1 cellular context compared by ENCODE assay signal in the genomic region with DNA sequence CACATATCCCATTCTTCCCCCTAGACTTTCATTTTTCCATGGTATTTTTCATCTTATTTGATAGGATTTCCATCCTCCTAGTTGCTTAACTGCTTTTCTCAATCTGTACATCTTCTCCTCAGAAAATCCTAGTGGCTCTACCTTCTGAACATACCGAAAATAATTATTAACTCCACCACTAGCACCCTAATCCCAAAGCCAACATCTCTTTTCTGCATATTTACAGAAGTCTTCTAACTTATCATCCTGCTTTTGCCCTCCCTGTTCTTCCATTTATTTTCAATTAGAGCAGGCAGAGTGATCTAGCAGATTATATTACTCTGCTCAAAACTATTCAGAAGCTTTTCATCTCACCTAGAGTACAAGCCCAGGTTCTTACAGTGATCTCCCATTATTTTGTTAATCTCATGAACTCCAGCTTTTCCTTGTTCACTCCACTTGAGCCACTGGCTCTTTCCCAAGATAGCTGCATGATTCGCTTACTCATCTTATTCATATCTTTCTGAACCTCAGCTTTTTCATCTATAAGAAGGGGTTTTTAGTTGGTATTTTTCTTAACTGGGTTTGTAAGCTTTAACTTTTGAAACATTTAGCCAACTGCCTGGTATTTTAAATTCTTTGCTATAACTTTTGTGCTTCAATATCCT.
TF ChIP-seq lines count a peak whose summit lies in the region.

No MANE protein-coding gene starts in this region.

TF ChIP-seq in HepG2, 621 proteins besides CTCF, POLR2A, EP300 and RAD21 (continued from another document and continues in another):
- TF ChIP-seq, protein P1, sequence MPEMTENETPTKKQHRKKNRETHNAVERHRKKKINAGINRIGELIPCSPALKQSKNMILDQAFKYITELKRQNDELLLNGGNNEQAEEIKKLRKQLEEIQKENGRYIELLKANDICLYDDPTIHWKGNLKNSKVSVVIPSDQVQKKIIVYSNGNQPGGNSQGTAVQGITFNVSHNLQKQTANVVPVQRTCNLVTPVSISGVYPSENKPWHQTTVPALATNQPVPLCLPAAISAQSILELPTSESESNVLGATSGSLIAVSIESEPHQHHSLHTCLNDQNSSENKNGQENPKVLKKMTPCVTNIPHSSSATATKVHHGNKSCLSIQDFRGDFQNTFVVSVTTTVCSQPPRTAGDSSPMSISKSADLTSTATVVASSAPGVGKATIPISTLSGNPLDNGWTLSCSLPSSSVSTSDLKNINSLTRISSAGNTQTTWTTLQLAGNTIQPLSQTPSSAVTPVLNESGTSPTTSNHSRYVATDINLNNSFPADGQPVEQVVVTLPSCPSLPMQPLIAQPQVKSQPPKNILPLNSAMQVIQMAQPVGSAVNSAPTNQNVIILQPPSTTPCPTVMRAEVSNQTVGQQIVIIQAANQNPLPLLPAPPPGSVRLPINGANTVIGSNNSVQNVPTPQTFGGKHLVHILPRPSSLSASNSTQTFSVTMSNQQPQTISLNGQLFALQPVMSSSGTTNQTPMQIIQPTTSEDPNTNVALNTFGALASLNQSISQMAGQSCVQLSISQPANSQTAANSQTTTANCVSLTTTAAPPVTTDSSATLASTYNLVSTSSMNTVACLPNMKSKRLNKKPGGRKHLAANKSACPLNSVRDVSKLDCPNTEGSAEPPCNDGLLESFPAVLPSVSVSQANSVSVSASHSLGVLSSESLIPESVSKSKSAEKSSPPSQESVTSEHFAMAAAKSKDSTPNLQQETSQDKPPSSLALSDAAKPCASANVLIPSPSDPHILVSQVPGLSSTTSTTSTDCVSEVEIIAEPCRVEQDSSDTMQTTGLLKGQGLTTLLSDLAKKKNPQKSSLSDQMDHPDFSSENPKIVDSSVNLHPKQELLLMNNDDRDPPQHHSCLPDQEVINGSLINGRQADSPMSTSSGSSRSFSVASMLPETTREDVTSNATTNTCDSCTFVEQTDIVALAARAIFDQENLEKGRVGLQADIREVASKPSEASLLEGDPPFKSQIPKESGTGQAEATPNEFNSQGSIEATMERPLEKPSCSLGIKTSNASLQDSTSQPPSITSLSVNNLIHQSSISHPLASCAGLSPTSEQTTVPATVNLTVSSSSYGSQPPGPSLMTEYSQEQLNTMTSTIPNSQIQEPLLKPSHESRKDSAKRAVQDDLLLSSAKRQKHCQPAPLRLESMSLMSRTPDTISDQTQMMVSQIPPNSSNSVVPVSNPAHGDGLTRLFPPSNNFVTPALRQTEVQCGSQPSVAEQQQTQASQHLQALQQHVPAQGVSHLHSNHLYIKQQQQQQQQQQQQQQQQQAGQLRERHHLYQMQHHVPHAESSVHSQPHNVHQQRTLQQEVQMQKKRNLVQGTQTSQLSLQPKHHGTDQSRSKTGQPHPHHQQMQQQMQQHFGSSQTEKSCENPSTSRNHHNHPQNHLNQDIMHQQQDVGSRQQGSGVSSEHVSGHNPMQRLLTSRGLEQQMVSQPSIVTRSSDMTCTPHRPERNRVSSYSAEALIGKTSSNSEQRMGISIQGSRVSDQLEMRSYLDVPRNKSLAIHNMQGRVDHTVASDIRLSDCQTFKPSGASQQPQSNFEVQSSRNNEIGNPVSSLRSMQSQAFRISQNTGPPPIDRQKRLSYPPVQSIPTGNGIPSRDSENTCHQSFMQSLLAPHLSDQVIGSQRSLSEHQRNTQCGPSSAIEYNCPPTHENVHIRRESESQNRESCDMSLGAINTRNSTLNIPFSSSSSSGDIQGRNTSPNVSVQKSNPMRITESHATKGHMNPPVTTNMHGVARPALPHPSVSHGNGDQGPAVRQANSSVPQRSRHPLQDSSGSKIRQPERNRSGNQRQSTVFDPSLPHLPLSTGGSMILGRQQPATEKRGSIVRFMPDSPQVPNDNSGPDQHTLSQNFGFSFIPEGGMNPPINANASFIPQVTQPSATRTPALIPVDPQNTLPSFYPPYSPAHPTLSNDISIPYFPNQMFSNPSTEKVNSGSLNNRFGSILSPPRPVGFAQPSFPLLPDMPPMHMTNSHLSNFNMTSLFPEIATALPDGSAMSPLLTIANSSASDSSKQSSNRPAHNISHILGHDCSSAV (CRISPR knock-in tag; IDR thresholded peaks at IDR 0.05; ENCODE audit: borderline replicate concordance), result no peak
- TF ChIP-seq TCF7 (IDR thresholded peaks at IDR 0.05; ENCODE audit: low read depth) (peak; percentile 68), FOXP1 (IDR thresholded peaks at IDR 0.05) (no peak), FOXP1 (CRISPR knock-in tag; IDR thresholded peaks at IDR 0.05) (no peak), CEBPG (CRISPR knock-in tag; IDR thresholded peaks at IDR 0.05) (peak; percentile 34; the same call in 1 of the 2 replicates), MTF2 (CRISPR knock-in tag; IDR thresholded peaks at IDR 0.05; ENCODE audit: borderline replicate concordance) (no peak), MAFK (conservative IDR thresholded peaks at IDR 0.05 in 1 of 2, IDR thresholded peaks at IDR 0.05 in 1 of 2; ENCODE audit: low read length in 2 of 2) (peak; percentile 51 to 54; a peak in 2 of 4 replicates), NFE2L2 (IDR thresholded peaks at IDR 0.05; ENCODE audit: low read length) (no peak), ZNF788 (CRISPR knock-in tag; IDR thresholded peaks at IDR 0.05; ENCODE audit: borderline replicate concordance) (no peak), RCOR2 (CRISPR knock-in tag; IDR thresholded peaks at IDR 0.05) (0 out of 2 replicates have a peak, but pooled peaks have one; percentile 19), ZNF510 (CRISPR knock-in tag; IDR thresholded peaks at IDR 0.05; ENCODE audit: low read depth) (no peak)
- TF ChIP-seq, protein P2, sequence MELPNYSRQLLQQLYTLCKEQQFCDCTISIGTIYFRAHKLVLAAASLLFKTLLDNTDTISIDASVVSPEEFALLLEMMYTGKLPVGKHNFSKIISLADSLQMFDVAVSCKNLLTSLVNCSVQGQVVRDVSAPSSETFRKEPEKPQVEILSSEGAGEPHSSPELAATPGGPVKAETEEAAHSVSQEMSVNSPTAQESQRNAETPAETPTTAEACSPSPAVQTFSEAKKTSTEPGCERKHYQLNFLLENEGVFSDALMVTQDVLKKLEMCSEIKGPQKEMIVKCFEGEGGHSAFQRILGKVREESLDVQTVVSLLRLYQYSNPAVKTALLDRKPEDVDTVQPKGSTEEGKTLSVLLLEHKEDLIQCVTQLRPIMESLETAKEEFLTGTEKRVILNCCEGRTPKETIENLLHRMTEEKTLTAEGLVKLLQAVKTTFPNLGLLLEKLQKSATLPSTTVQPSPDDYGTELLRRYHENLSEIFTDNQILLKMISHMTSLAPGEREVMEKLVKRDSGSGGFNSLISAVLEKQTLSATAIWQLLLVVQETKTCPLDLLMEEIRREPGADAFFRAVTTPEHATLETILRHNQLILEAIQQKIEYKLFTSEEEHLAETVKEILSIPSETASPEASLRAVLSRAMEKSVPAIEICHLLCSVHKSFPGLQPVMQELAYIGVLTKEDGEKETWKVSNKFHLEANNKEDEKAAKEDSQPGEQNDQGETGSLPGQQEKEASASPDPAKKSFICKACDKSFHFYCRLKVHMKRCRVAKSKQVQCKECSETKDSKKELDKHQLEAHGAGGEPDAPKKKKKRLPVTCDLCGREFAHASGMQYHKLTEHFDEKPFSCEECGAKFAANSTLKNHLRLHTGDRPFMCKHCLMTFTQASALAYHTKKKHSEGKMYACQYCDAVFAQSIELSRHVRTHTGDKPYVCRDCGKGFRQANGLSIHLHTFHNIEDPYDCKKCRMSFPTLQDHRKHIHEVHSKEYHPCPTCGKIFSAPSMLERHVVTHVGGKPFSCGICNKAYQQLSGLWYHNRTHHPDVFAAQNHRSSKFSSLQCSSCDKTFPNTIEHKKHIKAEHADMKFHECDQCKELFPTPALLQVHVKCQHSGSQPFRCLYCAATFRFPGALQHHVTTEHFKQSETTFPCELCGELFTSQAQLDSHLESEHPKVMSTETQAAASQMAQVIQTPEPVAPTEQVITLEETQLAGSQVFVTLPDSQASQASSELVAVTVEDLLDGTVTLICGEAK (IDR thresholded peaks at IDR 0.05), result no peak
- TF ChIP-seq, protein P2 (CRISPR knock-in tag; IDR thresholded peaks at IDR 0.05), result no peak
- TF ChIP-seq, protein P3, sequence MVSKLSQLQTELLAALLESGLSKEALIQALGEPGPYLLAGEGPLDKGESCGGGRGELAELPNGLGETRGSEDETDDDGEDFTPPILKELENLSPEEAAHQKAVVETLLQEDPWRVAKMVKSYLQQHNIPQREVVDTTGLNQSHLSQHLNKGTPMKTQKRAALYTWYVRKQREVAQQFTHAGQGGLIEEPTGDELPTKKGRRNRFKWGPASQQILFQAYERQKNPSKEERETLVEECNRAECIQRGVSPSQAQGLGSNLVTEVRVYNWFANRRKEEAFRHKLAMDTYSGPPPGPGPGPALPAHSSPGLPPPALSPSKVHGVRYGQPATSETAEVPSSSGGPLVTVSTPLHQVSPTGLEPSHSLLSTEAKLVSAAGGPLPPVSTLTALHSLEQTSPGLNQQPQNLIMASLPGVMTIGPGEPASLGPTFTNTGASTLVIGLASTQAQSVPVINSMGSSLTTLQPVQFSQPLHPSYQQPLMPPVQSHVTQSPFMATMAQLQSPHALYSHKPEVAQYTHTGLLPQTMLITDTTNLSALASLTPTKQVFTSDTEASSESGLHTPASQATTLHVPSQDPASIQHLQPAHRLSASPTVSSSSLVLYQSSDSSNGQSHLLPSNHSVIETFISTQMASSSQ (IDR thresholded peaks at IDR 0.05; ENCODE audit: low read depth), result peak; percentile 86
- TF ChIP-seq, protein P3 (CRISPR knock-in tag; IDR thresholded peaks at IDR 0.05; ENCODE audit: borderline replicate concordance), result peak; percentile 93; the same call in 1 of the 2 replicates
- TF ChIP-seq, protein P4, sequence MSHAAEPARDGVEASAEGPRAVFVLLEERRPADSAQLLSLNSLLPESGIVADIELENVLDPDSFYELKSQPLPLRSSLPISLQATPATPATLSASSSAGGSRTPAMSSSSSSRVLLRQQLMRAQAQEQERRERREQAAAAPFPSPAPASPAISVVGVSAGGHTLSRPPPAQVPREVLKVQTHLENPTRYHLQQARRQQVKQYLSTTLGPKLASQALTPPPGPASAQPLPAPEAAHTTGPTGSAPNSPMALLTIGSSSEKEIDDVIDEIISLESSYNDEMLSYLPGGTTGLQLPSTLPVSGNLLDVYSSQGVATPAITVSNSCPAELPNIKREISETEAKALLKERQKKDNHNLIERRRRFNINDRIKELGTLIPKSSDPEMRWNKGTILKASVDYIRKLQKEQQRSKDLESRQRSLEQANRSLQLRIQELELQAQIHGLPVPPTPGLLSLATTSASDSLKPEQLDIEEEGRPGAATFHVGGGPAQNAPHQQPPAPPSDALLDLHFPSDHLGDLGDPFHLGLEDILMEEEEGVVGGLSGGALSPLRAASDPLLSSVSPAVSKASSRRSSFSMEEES (CRISPR knock-in tag; IDR thresholded peaks at IDR 0.05), result 0 out of 2 replicates have a peak, but pooled peaks have one; percentile 28
- TF ChIP-seq, protein P5, sequence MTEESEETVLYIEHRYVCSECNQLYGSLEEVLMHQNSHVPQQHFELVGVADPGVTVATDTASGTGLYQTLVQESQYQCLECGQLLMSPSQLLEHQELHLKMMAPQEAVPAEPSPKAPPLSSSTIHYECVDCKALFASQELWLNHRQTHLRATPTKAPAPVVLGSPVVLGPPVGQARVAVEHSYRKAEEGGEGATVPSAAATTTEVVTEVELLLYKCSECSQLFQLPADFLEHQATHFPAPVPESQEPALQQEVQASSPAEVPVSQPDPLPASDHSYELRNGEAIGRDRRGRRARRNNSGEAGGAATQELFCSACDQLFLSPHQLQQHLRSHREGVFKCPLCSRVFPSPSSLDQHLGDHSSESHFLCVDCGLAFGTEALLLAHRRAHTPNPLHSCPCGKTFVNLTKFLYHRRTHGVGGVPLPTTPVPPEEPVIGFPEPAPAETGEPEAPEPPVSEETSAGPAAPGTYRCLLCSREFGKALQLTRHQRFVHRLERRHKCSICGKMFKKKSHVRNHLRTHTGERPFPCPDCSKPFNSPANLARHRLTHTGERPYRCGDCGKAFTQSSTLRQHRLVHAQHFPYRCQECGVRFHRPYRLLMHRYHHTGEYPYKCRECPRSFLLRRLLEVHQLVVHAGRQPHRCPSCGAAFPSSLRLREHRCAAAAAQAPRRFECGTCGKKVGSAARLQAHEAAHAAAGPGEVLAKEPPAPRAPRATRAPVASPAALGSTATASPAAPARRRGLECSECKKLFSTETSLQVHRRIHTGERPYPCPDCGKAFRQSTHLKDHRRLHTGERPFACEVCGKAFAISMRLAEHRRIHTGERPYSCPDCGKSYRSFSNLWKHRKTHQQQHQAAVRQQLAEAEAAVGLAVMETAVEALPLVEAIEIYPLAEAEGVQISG (CRISPR knock-in tag; IDR thresholded peaks at IDR 0.05), result no peak
